Comparison of ENCODE assay signal across 8 cellular contexts in genomic region chr5:168486136-168486879, GRCh38. TPM values are rescaled to one million over a fixed set of nuclear protein-coding genes. Genes with fewer than 3 reads are reported as not detected.
DNase-seq lines count a peak whose midpoint lies in the region; ATAC-seq lines count a peak whose summit lies in the region.

Gene RARS1 (plus strand): TSS chr5:168486471. CDS start chr5:168486499, 28 bp downstream.

- peak within 1 kb of the TSS; percentile 60 for H3K4me2 ChIP-seq in mesenchymal stem cell (ENCODE audit: low read length, poor library complexity, severe bottlenecking)

- peak within 1 kb of the TSS; percentile 99 for H2AFZ ChIP-seq in mesenchymal stem cell (ENCODE audit: low read depth, low read length)

- H2BK12ac ChIP-seq in mesenchymal stem cell (ENCODE audit: low read length in 2 of 2) = peak within 1 kb of the TSS in 1 of 2 experiments; percentile 42

- peaks cover 15% of the 10 kb centered on the region for H3K79me1 ChIP-seq in mesenchymal stem cell (replicated peaks; ENCODE audit: low read length, poor library complexity, severe bottlenecking)

- peak within 1 kb of the TSS; percentile 73 for H4K8ac ChIP-seq in mesenchymal stem cell (ENCODE audit: low read length)

- peak within 1 kb of the TSS; percentile 93 for H3K27ac Mint-ChIP-seq in activated CD8-positive, alpha-beta memory T cell treated with anti-CD3 and anti-CD28 coated beads, Interleukin-2, amount 10 ng/mL, durations not matched to agents 7 days and 5 days

- peak within 1 kb of the TSS in 1 of 2 experiments; percentile 72 for H3K23ac ChIP-seq in mesenchymal stem cell (ENCODE audit: low read length in 2 of 2)

- H2BK15ac ChIP-seq in mesenchymal stem cell (ENCODE audit: low read depth, poor library complexity, severe bottlenecking) = peak within 1 kb of the TSS; percentile 26

- H3K36me3 ChIP-seq in endocrine pancreas (ENCODE audit: control insufficient read depth, insufficient read depth, low read length) (no peaks in the 10 kb centered on the region), mesenchymal stem cell (ENCODE audit: control insufficient read depth in 1 of 2, insufficient read depth in 2 of 2, low read depth in 1 of 2, low read length in 2 of 2) (peaks cover 16 to 32% of the 10 kb centered on the region in 2 experiments)

- peak within 1 kb of the TSS in 1 of 2 experiments; percentile 99 for H3K14ac ChIP-seq in mesenchymal stem cell (ENCODE audit: low read length in 2 of 2)

- peak within 1 kb of the TSS; percentile 92 for H3K27ac ChIP-seq in mesenchymal stem cell (ENCODE audit: low read length, poor library complexity, severe bottlenecking)

- peak; percentile 81 for ATAC-seq in GM21381 (IDR thresholded peaks at IDR 0.05; ENCODE audit: unreplicated experiment)
- peak; percentile 93 for ATAC-seq in activated CD8-positive, alpha-beta memory T cell treated with anti-CD3 and anti-CD28 coated beads, Interleukin-2, amount 10 ng/mL, durations not matched to agents 7 days and 5 days

- H4K91ac ChIP-seq in mesenchymal stem cell (ENCODE audit: low read length) = peak within 1 kb of the TSS; percentile 81

- no peak within 1 kb of the TSS for H2AK5ac ChIP-seq in mesenchymal stem cell (ENCODE audit: low read length, severe bottlenecking)

- H3K4me1 ChIP-seq in endocrine pancreas (ENCODE audit: control insufficient read depth, insufficient read depth, low read length) (peaks cover 9% of the 10 kb centered on the region), mesenchymal stem cell (ENCODE audit: control insufficient read depth, insufficient read depth, low read depth, low read length) (peaks cover 3% of the 10 kb centered on the region)

- no peaks in the 10 kb centered on the region for H3K9me3 ChIP-seq in endocrine pancreas (ENCODE audit: control insufficient read depth, low read length)
- H3K9me3 ChIP-seq in mesenchymal stem cell (ENCODE audit: control insufficient read depth, low read length) = no peaks in the 10 kb centered on the region

- CTCF ChIA-PET in activated CD8-positive, alpha-beta memory T cell treated with anti-CD3 and anti-CD28 coated beads, Interleukin-2, amount 10 ng/mL, durations not matched to agents 7 days and 5 days (lab: Charles Lee) = interaction anchor here (0.6 to 1.6 kb wide), 5 partner anchors 9 to 88 kb away, joined by 3 to 5 read pairs (median 3); no protein-coding TSS in a partner anchor

- peak within 1 kb of the TSS in 1 of 2 experiments; percentile 56 for H3K4ac ChIP-seq in mesenchymal stem cell (ENCODE audit: low read depth in 1 of 2, low read length in 2 of 2)

- no peaks in the 10 kb centered on the region for H3K27me3 Mint-ChIP-seq in activated CD8-positive, alpha-beta memory T cell treated with anti-CD3 and anti-CD28 coated beads, Interleukin-2, amount 10 ng/mL, durations not matched to agents 7 days and 5 days

- peak within 1 kb of the TSS; percentile 84 to 100 for H3K18ac ChIP-seq in mesenchymal stem cell (ENCODE audit: low read depth in 1 of 2, low read length in 2 of 2)

- H3K36me3 Mint-ChIP-seq in activated CD8-positive, alpha-beta memory T cell treated with anti-CD3 and anti-CD28 coated beads, Interleukin-2, amount 10 ng/mL, durations not matched to agents 7 days and 5 days = peaks cover 22% of the 10 kb centered on the region

- H2BK120ac ChIP-seq in mesenchymal stem cell (ENCODE audit: low read depth, low read length) = peak within 1 kb of the TSS; percentile 55

- H3K9me3 Mint-ChIP-seq in activated CD8-positive, alpha-beta memory T cell treated with anti-CD3 and anti-CD28 coated beads, Interleukin-2, amount 10 ng/mL, durations not matched to agents 7 days and 5 days (ENCODE audit: low read depth) = no peaks in the 10 kb centered on the region

- peak within 1 kb of the TSS; percentile 59 for H2BK5ac ChIP-seq in mesenchymal stem cell (ENCODE audit: low read depth, low read length, poor library complexity, severe bottlenecking)

- peak within 1 kb of the TSS; percentile 100 for H3K4me3 Mint-ChIP-seq in activated CD8-positive, alpha-beta memory T cell treated with anti-CD3 and anti-CD28 coated beads, Interleukin-2, amount 10 ng/mL, durations not matched to agents 7 days and 5 days

- no peaks in the 10 kb centered on the region for H3K27me3 ChIP-seq in endocrine pancreas (ENCODE audit: control insufficient read depth, insufficient read depth, low read length)
- H3K27me3 ChIP-seq in mesenchymal stem cell (ENCODE audit: control insufficient read depth in 1 of 2, insufficient read depth in 1 of 2, low read length in 2 of 2) = no peaks in the 10 kb centered on the region

- H3K9ac ChIP-seq in endocrine pancreas (ENCODE audit: control insufficient read depth, insufficient read depth, low read length) = peak within 1 kb of the TSS; percentile 98
- peak within 1 kb of the TSS; percentile 97 for H3K9ac ChIP-seq in mesenchymal stem cell (ENCODE audit: low read length)

- DNase-seq in D341Med (ENCODE audit: low spot score) (peak; percentile 97), HUDEP-2 (lab: John Stamatoyannopoulos, UW; ENCODE audit: unreplicated experiment in 76 of 76) (peak in 74 of 76 experiments; percentile 41 to 93 (median 82)), NOMO-1 treated with dmso at 0.1 percent for 144 hours (lab: John Stamatoyannopoulos, UW; ENCODE audit: unreplicated experiment) (peak; percentile 86), mesenchymal stem cell (peak; percentile 95)
- DNase-seq in activated CD8-positive, alpha-beta memory T cell treated with anti-CD3 and anti-CD28 coated beads, Interleukin-2, amount 10 ng/mL, durations not matched to agents 7 days and 5 days = peak; percentile 94
- DNase-seq in stimulated activated CD8-positive, alpha-beta memory T cell treated with anti-CD3 and anti-CD28 coated beads, Interleukin-12 subunit alpha, Interleukin-12 subunit beta, amount 100 ng/mL, for 4 hours (ENCODE audit: low read depth) = peak; percentile 81

- H3K4me1 Mint-ChIP-seq in activated CD8-positive, alpha-beta memory T cell treated with anti-CD3 and anti-CD28 coated beads, Interleukin-2, amount 10 ng/mL, durations not matched to agents 7 days and 5 days = peaks cover 50% of the 10 kb centered on the region

- under 1% methylated on average over 38 of the region's 40 CpGs for WGBS in mesenchymal stem cell

- H3K4me3 ChIP-seq in endocrine pancreas (ENCODE audit: control insufficient read depth, insufficient read depth, low read length) (peak within 1 kb of the TSS; percentile 81), mesenchymal stem cell (ENCODE audit: insufficient read depth in 1 of 2, low read depth in 1 of 2, low read length in 2 of 2) (peak within 1 kb of the TSS; percentile 98 to 100)

RNA-seq across cellular contexts. Expression of gene RARS1, which starts in this region (rescaled TPM):
- 10 to 100 TPM; 64.4 to 81.5 TPM for total RNA-seq in activated CD8-positive, alpha-beta memory T cell treated with anti-CD3 and anti-CD28 coated beads, Interleukin-2, amount 10 ng/mL, durations not matched to agents 7 days and 5 days
- 93.4 TPM for polyA plus RNA-seq in mesenchymal stem cell (2013, experiment 1 of 2)
- polyA plus RNA-seq in mesenchymal stem cell (2013, experiment 2 of 2) = 95.5 TPM

Comparison
In these comparisons a context has a peak if more than half of its experiments do, and no peak if none do; other contexts are left out.
1. Peak in every context shown above with its lines: DNase-seq, ATAC-seq, H3K4me3 ChIP-seq and H3K27ac ChIP-seq.